ENCODE assay signal across 16 cellular contexts in the genomic region with DNA sequence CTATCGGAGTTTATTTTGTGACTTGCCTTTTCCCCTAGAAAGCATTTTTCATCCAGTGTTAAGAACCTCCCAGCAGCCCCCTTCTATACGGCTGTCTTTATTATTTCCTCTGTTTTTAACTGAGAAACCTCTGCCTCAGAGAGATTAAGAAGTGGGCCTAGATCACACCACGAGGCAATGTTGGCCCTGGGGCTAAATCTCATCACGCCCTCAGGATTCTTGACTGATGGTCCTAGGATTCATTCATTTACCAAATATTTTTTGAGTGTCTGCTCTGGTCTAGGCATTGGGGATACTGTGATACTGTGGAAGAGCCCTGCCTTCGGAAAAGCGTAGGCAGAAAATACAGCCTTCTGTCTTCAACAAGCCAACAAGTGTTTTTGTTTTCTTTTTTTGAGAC.
"Had no signal": no experiment of that assay in that cellular context is flagged by ENCODE, and none has a peak within 500 bp of the region (broad histone marks: within the 10 kb centered on the region; RNA-seq: fewer than 3 reads in every experiment).

No MANE protein-coding gene starts in this region.

- H3K27ac ChIP-seq: coronary artery, esophagus muscularis mucosa, foreskin keratinocyte, gastroesophageal sphincter, heart right ventricle, left lung, lower lobe of right lung had no signal

- H3K4me1 ChIP-seq: gastroesophageal sphincter, heart right ventricle had no signal

- DNase-seq: dermis blood vessel endothelial cell; effector CD4-positive, alpha-beta T cell; effector memory CD4-positive, alpha-beta T cell; foreskin keratinocyte; heart right ventricle; hippocampal formation; left cardiac atrium; left ventricle myocardium superior; mesenchymal stem cell; midbrain had no signal

- H3K27me3 ChIP-seq: dorsolateral prefrontal cortex, esophagus muscularis mucosa, gastroesophageal sphincter, left lung had no signal

- H3K36me3 ChIP-seq: heart right ventricle, left lung had no signal

- ATAC-seq: foreskin keratinocyte, gastroesophageal sphincter, heart right ventricle, left cardiac atrium, left lung, left ventricle myocardium superior, lower lobe of right lung had no signal

- H3K4me3 ChIP-seq: coronary artery, dorsolateral prefrontal cortex, esophagus muscularis mucosa, gastroesophageal sphincter, heart right ventricle, left lung, lower lobe of right lung had no signal

- H3K9me3 ChIP-seq: esophagus muscularis mucosa, gastroesophageal sphincter, heart right ventricle, left lung, lower lobe of right lung had no signal
